ENCODE assay signal across 21 cellular contexts in genomic region chr5:65566505-65566904, GRCh38.
"Had no signal": no experiment of that assay in that cellular context is flagged by ENCODE, and none has a peak within 500 bp of the region (broad histone marks: within the 10 kb centered on the region; RNA-seq: fewer than 3 reads in every experiment).

No MANE protein-coding gene starts in this region.

- DNase-seq: activated CD4-positive, alpha-beta T cell treated with anti-CD3 and anti-CD28 coated beads, Interleukin-2, amount 50 U/mL, for 4 hours; activated effector memory CD4-positive, alpha-beta T cell treated with Interleukin-2 at 50 U/mL for 16 hours; activated naive CD4-positive, alpha-beta T cell treated with anti-CD3 and anti-CD28 coated beads for 36 hours; central memory CD4-positive, alpha-beta T cell; dermis blood vessel endothelial cell; effector CD8-positive, alpha-beta T cell; foreskin melanocyte; kidney glomerular epithelial cell; left lung; naive B cell; retina; SK-N-SH; stimulated activated CD4-positive, alpha-beta T cell treated with anti-CD3 and anti-CD28 coated beads, Interleukin-2, amount 100 ng/mL, for 48 hours; stimulated activated naive CD4-positive, alpha-beta T cell treated with Interleukin-2 at 50 U/mL for 16 hours; substantia nigra; T-cell; T-helper 9 cell; thyroid gland; upper lobe of right lung had no signal

- H3K27ac Mint-ChIP-seq: activated naive CD4-positive, alpha-beta T cell treated with anti-CD3 and anti-CD28 coated beads for 36 hours; neural progenitor cell; progenitor cell of endocrine pancreas had no signal

- H3K4me3 Mint-ChIP-seq: activated naive CD4-positive, alpha-beta T cell treated with anti-CD3 and anti-CD28 coated beads for 36 hours; neural progenitor cell; T-cell had no signal

- ATAC-seq: left lung, T-cell, upper lobe of right lung had no signal

- H3K9me3 Mint-ChIP-seq: activated naive CD4-positive, alpha-beta T cell treated with anti-CD3 and anti-CD28 coated beads for 36 hours; naive B cell; neural progenitor cell; T-cell had no signal

- H3K27me3 Mint-ChIP-seq: naive B cell, progenitor cell of endocrine pancreas, T-cell had no signal

- H3K36me3 Mint-ChIP-seq: neural progenitor cell had no signal
